21 cellular contexts compared by ENCODE assay signal in the genomic region with DNA sequence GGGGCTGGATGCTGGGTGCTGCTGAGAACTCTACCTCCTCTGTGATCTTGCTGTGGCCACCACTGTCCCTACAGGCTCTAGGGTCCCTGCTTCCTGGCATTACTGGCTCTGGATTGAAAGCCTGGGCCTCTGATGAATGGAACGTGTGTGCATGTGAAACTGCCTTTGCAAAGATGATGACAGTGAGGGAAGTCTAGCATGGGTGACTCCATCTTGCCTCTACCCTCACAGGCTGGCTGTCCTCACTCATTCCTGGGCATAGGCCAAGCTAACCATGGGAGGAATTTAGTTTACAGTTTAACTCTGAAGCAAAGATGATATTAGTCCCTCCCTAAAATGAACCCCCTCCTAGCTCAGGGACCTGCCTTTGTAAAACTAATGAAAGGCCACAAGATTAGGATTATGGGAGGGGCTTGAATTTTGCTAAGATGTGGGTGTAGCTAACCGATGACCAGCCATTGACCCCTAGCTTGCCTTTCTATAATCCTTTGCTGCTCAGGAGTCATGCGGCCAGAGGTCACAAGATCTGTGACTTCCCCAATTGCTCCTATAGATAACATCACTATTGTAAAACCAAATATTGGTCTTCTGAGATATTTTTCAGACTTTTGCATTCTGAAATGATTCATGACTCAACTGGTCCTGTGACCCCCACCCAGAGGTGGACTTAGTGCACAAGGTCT. TPM values are rescaled to one million over a fixed set of nuclear protein-coding genes. Genes with fewer than 3 reads are reported as not detected.
DNase-seq lines count a peak whose midpoint lies in the region; ATAC-seq, FAIRE-seq and TF ChIP-seq lines count a peak whose summit lies in the region.
"Had no signal": no experiment of that assay in that cellular context is flagged by ENCODE, and none has a peak within 500 bp of the region (broad histone marks: within the 10 kb centered on the region; RNA-seq: fewer than 3 reads in every experiment).

No MANE protein-coding gene starts in this region.

- no TSS peak for BruUV-seq in GM12878 (replicated peaks; lab: Mats Ljungman, UMichigan)

- CTCF ChIA-PET in GM12878 (lab: Yijun Ruan, JAX): interaction anchor here (0.7 to 3.8 kb wide), 4 partner anchors 9 to 114 kb away, joined by 3 to 14 read pairs (median 3); a partner anchor contains a TSS

- H3K4me2 ChIP-seq in GM12878 (ENCODE audit: control insufficient read depth, insufficient read depth): no peak overlapping the region
- H3K4me2 ChIP-seq: A549 had no signal

- no peaks in the 10 kb centered on the region for H3K4me1 ChIP-seq in GM12878 (ENCODE audit: control insufficient read depth, insufficient read depth, low read length)
- peaks cover 27% of the 10 kb centered on the region for H3K4me1 ChIP-seq in lower lobe of right lung
- H3K4me1 ChIP-seq in tibial nerve: peaks cover 0 to 36% (median 9%) of the 10 kb centered on the region in 4 donors
- H3K4me1 ChIP-seq: Peyer's patch had no signal

- RAD21 ChIA-PET in GM12878 (lab: Charles Lee; ENCODE audit: unreplicated experiment): no interaction called here

- no peak overlapping the region for H2AFZ ChIP-seq in GM12878 (ENCODE audit: control insufficient read depth, low read depth, low read length)

- H3K36me3 ChIP-seq in GM12878 (ENCODE audit: control insufficient read depth in 2 of 2, insufficient read depth in 2 of 2, low read length in 1 of 2) (no peaks in the 10 kb centered on the region), lower lobe of right lung (peaks cover 4% of the 10 kb centered on the region), tibial nerve (peaks cover 0 to 10% (median 0%) of the 10 kb centered on the region in 3 donors)
- H3K36me3 ChIP-seq: MG63, Peyer's patch, SJSA1 had no signal

- DNase-seq in CD1c-positive myeloid dendritic cell (ENCODE audit: extremely low spot score): peak; percentile 84
- DNase-seq in MV-4-11 (lab: John Stamatoyannopoulos, UW): peak; percentile 80
- DNase-seq in GM12878 (ENCODE audit: low read depth, low spot score): no peak
- peak; percentile 55 for DNase-seq in lower lobe of right lung
- DNase-seq in tibial nerve (ENCODE audit: low spot score in 2 of 2): no peak
- no peak for DNase-seq in AG08396 (ENCODE audit: low spot score)
- no peak for DNase-seq in hepatic stellate cell (ENCODE audit: low spot score)
- DNase-seq: C1 segment of cervical spinal cord, COR-L47, DMS 273 treated with DMSO at 0.1 percent for 48 hours, Karpas-422, MG63, NCI-H1092 treated with DMSO at 0.1 percent for 48 hours, NCI-H2081, NCI-H446 treated with DMSO at 0.1 percent for 48 hours had no signal

- no peak for FAIRE-seq in GM12878 (lab: Jason Lieb, UNC)
- FAIRE-seq: A549, GM12891, H54 had no signal

- in situ Hi-C loops in GM12878 (cut with MboI): no loop called here

- ATAC-seq in GM12878 (no peak), lower lobe of right lung (peak in 1 of 2 donors; percentile 43), HG02798 (IDR thresholded peaks at IDR 0.05; ENCODE audit: poor library complexity, unreplicated experiment) (no peak)
- ATAC-seq: A549 had no signal

- intact Hi-C loops in GM12878 (cut with micrococcal nuclease; ENCODE audit: unreplicated experiment): no loop called here
- intact Hi-C loops in lower lobe of right lung (cut with DNase I): no loop called here

- 33% methylated on average over 3 of the region's 3 CpGs for WGBS in GM12878 (ENCODE audit: insufficient coverage, insufficient replicate concordance, low lambda C conversion rate, missing lambda C conversion rate)
- WGBS in tibial nerve, 2 donors: 64 to 68% methylated on average over 3 of the region's 3 CpGs

- no peaks in the 10 kb centered on the region for H3K9me3 ChIP-seq in GM12878 (replicated peaks; ENCODE audit: control insufficient read depth, insufficient read depth, low read length)
- H3K9me3 ChIP-seq in lower lobe of right lung: no peaks in the 10 kb centered on the region
- no peaks in the 10 kb centered on the region for H3K9me3 ChIP-seq in tibial nerve
- H3K9me3 ChIP-seq: A549, MG63, Peyer's patch, SJSA1 had no signal

- no peaks in the 10 kb centered on the region for H3K79me2 ChIP-seq in GM12878 (ENCODE audit: control insufficient read depth, insufficient read depth, low read length)

- no peak for TF ChIP-seq CTCF in GM12878 (IDR thresholded peaks at IDR 0.05 in 2 of 3, conservative IDR thresholded peaks at IDR 0.05 in 1 of 3; ENCODE audit: control insufficient read depth in 2 of 3, extremely low read depth in 1 of 3, insufficient read depth in 1 of 3, low read depth in 3 of 3, low read length in 3 of 3)
- no peak for TF ChIP-seq CTCF in lower lobe of right lung (IDR thresholded peaks at IDR 0.05)
- TF ChIP-seq CTCF in tibial nerve (IDR thresholded peaks at IDR 0.05): no peak

- TF ChIP-seq RAD21 in GM12878 (IDR thresholded peaks at IDR 0.05; ENCODE audit: insufficient read depth, low read depth, low read length): no peak

- SMC1A ChIA-PET in GM12878 (lab: Charles Lee; ENCODE audit: uncharacterized antibody, unreplicated experiment): interaction anchor here (0.7 kb wide), 1 partner anchor 559 kb away, joined by 3 read pairs; no protein-coding TSS in a partner anchor

- no peaks in the 10 kb centered on the region for H4K20me1 ChIP-seq in GM12878 (ENCODE audit: control insufficient read depth, insufficient read depth)

- TF ChIP-seq EP300 in GM12878 (IDR thresholded peaks at IDR 0.05; ENCODE audit: borderline replicate concordance in 1 of 2, control insufficient read depth in 1 of 2, low read depth in 2 of 2, low read length in 2 of 2): no peak
- TF ChIP-seq EP300 in tibial nerve (IDR thresholded peaks at IDR 0.05): no peak

- POLR2A ChIA-PET in GM12878 (lab: Charles Lee): interaction anchor here (0.6 kb wide), 3 partner anchors 13 to 160 kb away, joined by 4 read pairs; no protein-coding TSS in a partner anchor

- H3K27me3 ChIP-seq in GM12878 (replicated peaks in 1 of 2; ENCODE audit: control insufficient read depth in 2 of 2, insufficient read depth in 2 of 2, low read length in 1 of 2) (peaks cover 3 to 5% of the 10 kb centered on the region in 2 experiments), lower lobe of right lung (ENCODE audit: low read depth) (no peaks in the 10 kb centered on the region), tibial nerve (no peaks in the 10 kb centered on the region)
- H3K27me3 ChIP-seq: MG63, Peyer's patch had no signal

- no peak overlapping the region for H3K9ac ChIP-seq in GM12878 (ENCODE audit: control insufficient read depth, insufficient read depth, low read length)

- TF ChIP-seq POLR2A in GM12878 (IDR thresholded peaks at IDR 0.05; ENCODE audit: low read depth, low read length) (no peak), tibial nerve (IDR thresholded peaks at IDR 0.05) (no peak)

- H3K27ac ChIP-seq in GM12878 (ENCODE audit: control insufficient read depth, insufficient read depth) (no peak overlapping the region), lower lobe of right lung (no peak overlapping the region), tibial nerve (peak overlapping the region in 2 of 4 donors; percentile 12 to 85)
- H3K27ac ChIP-seq: Peyer's patch, SJSA1 had no signal

- H3K4me3 ChIP-seq in GM12878 (no peak overlapping the region), lower lobe of right lung (no peak overlapping the region), tibial nerve (no peak overlapping the region)
- H3K4me3 ChIP-seq: A549, MG63, Peyer's patch, SJSA1 had no signal

RNA-seq across cellular contexts. Expression of a gene that starts 2.2 kb away (rescaled TPM):
- total RNA-seq in GM12878 (2013; cell fraction: nucleolus; rRNA removed): 7.5 and 10.3 TPM in 2 replicates
- total RNA-seq in GM12878 (2014; rRNA removed) (0.73 and 1.1 TPM in 2 replicates), GM12878 (2014; rRNA removed; fragmentation: Illumina TruSeq; extraction: Trizol) (0.09 and 0.27 TPM in 2 replicates), GM12878 (2021) (1.2 and 1.3 TPM in 2 replicates), lower lobe of right lung (280 TPM), tibial nerve (1,000 to 10,000 TPM in 1 of 4 donors, 100 to 1,000 TPM in 3; 415 to 1,129 (median 638) TPM)
- polyA plus RNA-seq in GM12878 (2011; ENCODE audit: low read depth): 0.91 TPM
- polyA plus RNA-seq in GM12878 (2011; rRNA removed) (0.96 and 1.1 TPM in 2 replicates), GM12878 (2014; fragmentation: Illumina TruSeq; extraction: Trizol) (0.38 and 0.51 TPM in 2 replicates), GM12878 (2014; fragmentation: Nextera tagmentation; extraction: Ambion mirVana) (under 1 TPM; 0.10 to 0.16 TPM), GM12878 (2014; rRNA removed) (0.34 and 1.4 TPM in 2 replicates), GM12878 (2016; fragmentation: Nextera tagmentation; extraction: Ambion mirVana) (under 1 TPM; 0.20 to 0.32 TPM)
- polyA plus RNA-seq in GM12878 (2011; cell fraction: cytosol; rRNA removed): 0.18 and 0.25 TPM in 2 replicates
- 2.9 and 3.4 TPM in 2 replicates for polyA plus RNA-seq in GM12878 (2011; cell fraction: nucleus; rRNA removed)
- polyA plus RNA-seq in GM12878 (2012): 0.73 and 0.81 TPM in 2 replicates
- polyA minus RNA-seq in GM12878 (2011; rRNA and poly(A)+ RNA removed): 0.98 TPM in 1 of 2 replicates, not detected in the other
- not detected in 2 replicates for polyA minus RNA-seq in GM12878 (2011; cell fraction: cytosol; rRNA and poly(A)+ RNA removed)
- 0.48 and 0.97 TPM in 2 replicates for polyA minus RNA-seq in GM12878 (2011; cell fraction: nucleus; rRNA and poly(A)+ RNA removed)

RNA-seq across cellular contexts. Expression of a gene that starts 33.9 kb away (rescaled TPM):
- 1.6 and 2.1 TPM in 2 replicates for total RNA-seq in GM12878 (2013; cell fraction: nucleolus; rRNA removed)
- total RNA-seq in GM12878 (2014; rRNA removed) (0.87 and 0.96 TPM in 2 replicates), GM12878 (2014; rRNA removed; fragmentation: Illumina TruSeq; extraction: Trizol) (0.76 and 0.88 TPM in 2 replicates), GM12878 (2021) (1.7 and 1.8 TPM in 2 replicates), lower lobe of right lung (373 TPM), tibial nerve (1,000 to 10,000 TPM in 1 of 4 donors, 100 to 1,000 TPM in 3; 528 to 1,237 (median 593) TPM)
- 2.0 TPM for polyA plus RNA-seq in GM12878 (2011; ENCODE audit: low read depth)
- polyA plus RNA-seq in GM12878 (2011; rRNA removed) (0.82 and 1.3 TPM in 2 replicates), GM12878 (2014; fragmentation: Illumina TruSeq; extraction: Trizol) (1.4 and 1.5 TPM in 2 replicates), GM12878 (2014; fragmentation: Nextera tagmentation; extraction: Ambion mirVana) (under 1 TPM in 1 of 2 experiments, not detected in 1; 0.31 TPM), GM12878 (2014; rRNA removed) (1.9 and 2.8 TPM in 2 replicates), GM12878 (2016; fragmentation: Nextera tagmentation; extraction: Ambion mirVana) (under 1 TPM; 0.73 to 0.86 TPM)
- polyA plus RNA-seq in GM12878 (2011; cell fraction: cytosol; rRNA removed): 1.5 and 1.7 TPM in 2 replicates
- polyA plus RNA-seq in GM12878 (2011; cell fraction: nucleus; rRNA removed): 1.6 and 2.1 TPM in 2 replicates
- polyA plus RNA-seq in GM12878 (2012): 2.0 and 2.1 TPM in 2 replicates
- 1.9 and 2.3 TPM in 2 replicates for polyA minus RNA-seq in GM12878 (2011; rRNA and poly(A)+ RNA removed)
- 0.83 and 2.0 TPM in 2 replicates for polyA minus RNA-seq in GM12878 (2011; cell fraction: cytosol; rRNA and poly(A)+ RNA removed)
- 0.77 and 1.1 TPM in 2 replicates for polyA minus RNA-seq in GM12878 (2011; cell fraction: nucleus; rRNA and poly(A)+ RNA removed)

RNA-seq across cellular contexts. Expression of a gene that starts 40.0 kb away (rescaled TPM):
- total RNA-seq in GM12878 (2013; cell fraction: nucleolus; rRNA removed): 21.1 and 26.2 TPM in 2 replicates
- 19.1 and 21.6 TPM in 2 replicates for total RNA-seq in GM12878 (2014; rRNA removed)
- 16.4 and 16.9 TPM in 2 replicates for total RNA-seq in GM12878 (2014; rRNA removed; fragmentation: Illumina TruSeq; extraction: Trizol)
- total RNA-seq in GM12878 (2021): 23.1 and 23.3 TPM in 2 replicates
- polyA plus RNA-seq in GM12878 (2011; ENCODE audit: low read depth): 8.8 TPM
- 39.1 and 48.3 TPM in 2 replicates for polyA plus RNA-seq in GM12878 (2011; rRNA removed)
- polyA plus RNA-seq in GM12878 (2011; cell fraction: cytosol; rRNA removed): 39.1 and 48.0 TPM in 2 replicates
- 32.9 and 37.5 TPM in 2 replicates for polyA plus RNA-seq in GM12878 (2011; cell fraction: nucleus; rRNA removed)
- polyA plus RNA-seq in GM12878 (2012): 14.1 and 15.2 TPM in 2 replicates
- polyA plus RNA-seq in GM12878 (2014; fragmentation: Illumina TruSeq; extraction: Trizol): 28.3 and 29.5 TPM in 2 replicates
- 1 to 10 TPM; 2.6 to 3.7 TPM for polyA plus RNA-seq in GM12878 (2014; fragmentation: Nextera tagmentation; extraction: Ambion mirVana)
- 28.3 and 31.1 TPM in 2 replicates for polyA plus RNA-seq in GM12878 (2014; rRNA removed)
- 10 to 100 TPM; 22.8 to 24.4 TPM for polyA plus RNA-seq in GM12878 (2016; fragmentation: Nextera tagmentation; extraction: Ambion mirVana)
- 33.4 and 40.0 TPM in 2 replicates for polyA minus RNA-seq in GM12878 (2011; rRNA and poly(A)+ RNA removed)
- 11.0 and 11.6 TPM in 2 replicates for polyA minus RNA-seq in GM12878 (2011; cell fraction: cytosol; rRNA and poly(A)+ RNA removed)
- polyA minus RNA-seq in GM12878 (2011; cell fraction: nucleus; rRNA and poly(A)+ RNA removed): 12.2 and 20.4 TPM in 2 replicates
- total RNA-seq in lower lobe of right lung: 67.7 TPM
- 10 to 100 TPM; 19.7 to 29.7 (median 23.8) TPM for total RNA-seq in tibial nerve

RNA-seq across cellular contexts. Expression of a gene that starts 50.7 kb away (rescaled TPM):
- total RNA-seq in GM12878 (2013; cell fraction: nucleolus; rRNA removed): 30.5 and 32.9 TPM in 2 replicates
- total RNA-seq in GM12878 (2014; rRNA removed) (10.7 and 12.8 TPM in 2 replicates), GM12878 (2014; rRNA removed; fragmentation: Illumina TruSeq; extraction: Trizol) (10.2 and 11.7 TPM in 2 replicates), GM12878 (2021) (10.3 and 11.5 TPM in 2 replicates), lower lobe of right lung (80.5 TPM), tibial nerve (100 to 1,000 TPM; 125 to 214 (median 180) TPM)
- polyA plus RNA-seq in GM12878 (2011; ENCODE audit: low read depth): 3.7 TPM
- polyA plus RNA-seq in GM12878 (2011; rRNA removed) (4.9 and 5.8 TPM in 2 replicates), GM12878 (2014; fragmentation: Illumina TruSeq; extraction: Trizol) (10.5 and 16.3 TPM in 2 replicates), GM12878 (2014; fragmentation: Nextera tagmentation; extraction: Ambion mirVana) (1 to 10 TPM; 1.3 to 2.5 TPM), GM12878 (2014; rRNA removed) (10.6 and 14.2 TPM in 2 replicates), GM12878 (2016; fragmentation: Nextera tagmentation; extraction: Ambion mirVana) (1 to 10 TPM; 4.7 to 6.0 TPM)
- 7.6 and 8.8 TPM in 2 replicates for polyA plus RNA-seq in GM12878 (2011; cell fraction: cytosol; rRNA removed)
- 8.4 and 10.5 TPM in 2 replicates for polyA plus RNA-seq in GM12878 (2011; cell fraction: nucleus; rRNA removed)
- 6.3 and 9.0 TPM in 2 replicates for polyA plus RNA-seq in GM12878 (2012)
- polyA minus RNA-seq in GM12878 (2011; rRNA and poly(A)+ RNA removed): 9.8 and 12.7 TPM in 2 replicates
- polyA minus RNA-seq in GM12878 (2011; cell fraction: cytosol; rRNA and poly(A)+ RNA removed): 8.7 and 14.0 TPM in 2 replicates
- 5.9 and 11.1 TPM in 2 replicates for polyA minus RNA-seq in GM12878 (2011; cell fraction: nucleus; rRNA and poly(A)+ RNA removed)

Comparison
In these comparisons a context has a peak if more than half of its experiments do, and no peak if none do; other contexts are left out.
1. DNase-seq: peak in CD1c-positive myeloid dendritic cell (single experiment), MV-4-11 (single experiment) and lower lobe of right lung (single experiment); none in GM12878 (single experiment), tibial nerve (0 of 2), AG08396 (single experiment) and hepatic stellate cell (single experiment).
2. RNA of a gene that starts 2.2 kb away (total RNA-seq): 415 to 1,129 TPM in tibial nerve and 280 TPM in lower lobe of right lung (single experiment); 0.09 to 10.3 TPM in GM12878; every median in the first group is over 10 times any median in the second.
3. RNA of a gene that starts 33.9 kb away (total RNA-seq): 528 to 1,237 TPM in tibial nerve and 373 TPM in lower lobe of right lung (single experiment); 0.76 to 2.1 TPM in GM12878; every median in the first group is over 100 times any median in the second.